8 cellular contexts compared by ENCODE assay signal in the genomic region with DNA sequence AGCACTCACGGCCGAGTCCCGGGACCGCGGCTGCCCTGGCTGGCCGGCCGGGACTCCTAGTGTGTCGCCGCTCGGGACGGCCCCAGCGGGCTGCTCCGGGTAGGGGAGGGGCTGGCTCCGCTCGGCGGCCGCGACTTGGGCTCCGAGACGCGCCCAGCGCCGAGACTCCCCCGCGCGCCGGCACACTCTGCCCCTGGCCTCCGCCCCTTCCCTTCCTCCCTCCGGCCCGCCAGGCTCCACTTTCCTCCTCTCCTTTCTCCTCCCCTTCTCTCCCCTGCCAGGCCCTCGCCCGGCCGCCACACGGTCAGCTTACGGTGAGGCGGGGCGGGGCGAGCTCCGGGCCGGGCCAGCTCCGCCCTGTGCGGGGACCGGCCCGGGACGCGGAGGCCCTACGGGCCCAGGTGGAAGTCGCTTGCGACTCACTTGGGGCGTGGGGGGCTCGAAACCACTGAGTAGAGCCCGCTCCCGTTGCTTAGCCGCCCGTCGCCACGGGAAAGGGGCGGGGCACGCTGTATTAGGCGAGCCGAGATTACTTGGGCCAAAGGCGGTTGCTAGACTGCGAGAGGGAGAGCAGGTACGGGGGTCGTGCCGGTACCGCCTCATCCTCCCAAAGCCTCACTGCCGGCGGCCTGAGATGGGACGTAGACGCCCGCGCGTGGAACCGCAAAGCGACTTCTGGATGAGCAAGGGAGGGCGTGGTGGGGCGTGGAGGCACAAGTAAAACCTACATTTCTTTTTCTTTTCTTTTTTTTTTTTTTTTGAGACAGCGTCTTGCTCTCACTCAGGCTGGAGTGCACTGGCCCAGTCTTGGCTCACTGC. TPM values are rescaled to one million over a fixed set of nuclear protein-coding genes. Genes with fewer than 3 reads are reported as not detected.
DNase-seq lines count a peak whose midpoint lies in the region; ATAC-seq and TF ChIP-seq lines count a peak whose summit lies in the region.

Gene ITGB5, minus strand, starts transcription at position 189 of the 819 bp plus-strand sequence. CDS start 365 bp downstream, outside the sequence.

- POLR2A ChIA-PET in naive thymus-derived CD4-positive, alpha-beta T cell (lab: Charles Lee) = no interaction called here

- no peaks in the 10 kb centered on the region for H3K36me3 Mint-ChIP-seq in activated T-helper 2 cell treated with anti-CD3 and anti-CD28 coated beads, Interferon-gamma antibody, Interleukin-2, Interleukin-4, amounts not matched to agents 10 μg/mL and 5 μg/mL and 100 μg/mL, durations not matched to agents 14 hours and 24 hours and 36 hours (ENCODE audit: low read depth)
- no peaks in the 10 kb centered on the region for H3K36me3 Mint-ChIP-seq in naive thymus-derived CD4-positive, alpha-beta T cell

- CTCF ChIA-PET in naive thymus-derived CD4-positive, alpha-beta T cell (lab: Charles Lee) = no interaction called here

- peaks cover 5% of the 10 kb centered on the region for H3K4me1 Mint-ChIP-seq in activated T-helper 2 cell treated with anti-CD3 and anti-CD28 coated beads, Interferon-gamma antibody, Interleukin-2, Interleukin-4, amounts not matched to agents 10 μg/mL and 5 μg/mL and 100 μg/mL, durations not matched to agents 14 hours and 24 hours and 36 hours (ENCODE audit: low read depth)
- peaks cover 0 to 11% (median 7%) of the 10 kb centered on the region in 7 donors for H3K4me1 Mint-ChIP-seq in naive thymus-derived CD4-positive, alpha-beta T cell

- no peaks in the 10 kb centered on the region for H3K9me3 Mint-ChIP-seq in activated T-helper 2 cell treated with anti-CD3 and anti-CD28 coated beads, Interferon-gamma antibody, Interleukin-2, Interleukin-4, amounts not matched to agents 10 μg/mL and 5 μg/mL and 100 μg/mL, durations not matched to agents 14 hours and 24 hours and 36 hours
- peaks cover 0 to 2% (median 0%) of the 10 kb centered on the region in 11 donors for H3K9me3 Mint-ChIP-seq in naive thymus-derived CD4-positive, alpha-beta T cell

- peak within 1 kb of the TSS; percentile 41 for H3K4me3 ChIP-seq in naive thymus-derived CD4-positive, alpha-beta T cell (ENCODE audit: low read length)
- peak within 1 kb of the TSS; percentile 93 to 94 for H3K4me3 ChIP-seq in tibial artery

- H3K27me3 Mint-ChIP-seq in activated T-helper 2 cell treated with anti-CD3 and anti-CD28 coated beads, Interferon-gamma antibody, Interleukin-2, Interleukin-4, amounts not matched to agents 10 μg/mL and 5 μg/mL and 100 μg/mL, durations not matched to agents 14 hours and 24 hours and 36 hours (ENCODE audit: low read depth) = peaks cover 62% of the 10 kb centered on the region
- peaks cover 49 to 65% (median 62%) of the 10 kb centered on the region in 5 donors for H3K27me3 Mint-ChIP-seq in naive thymus-derived CD4-positive, alpha-beta T cell

- no peaks in the 10 kb centered on the region for H3K36me3 ChIP-seq in naive thymus-derived CD4-positive, alpha-beta T cell (ENCODE audit: control insufficient read depth in 2 of 3, insufficient read depth in 3 of 3, low read length in 3 of 3)
- H3K36me3 ChIP-seq in tibial artery = no peaks in the 10 kb centered on the region

- DNase-seq in NCI-H2107 treated with DMSO at 0.1 percent for 48 hours (lab: John Stamatoyannopoulos, UW; ENCODE audit: unreplicated experiment) = peak; percentile 11
- no peak for DNase-seq in NCI-H2107 (lab: John Stamatoyannopoulos, UW)
- peak; percentile 28 for DNase-seq in NCI-H2227 treated with DMSO at 0.1 percent for 48 hours (lab: John Stamatoyannopoulos, UW)
- DNase-seq in activated T-helper 2 cell treated with anti-CD3 and anti-CD28 coated beads, Interferon-gamma antibody, Interleukin-2, Interleukin-4, amounts not matched to agents 10 μg/mL and 5 μg/mL and 100 μg/mL, durations not matched to agents 14 hours and 24 hours and 36 hours (ENCODE audit: low spot score) = no peak
- peak; percentile 43 for DNase-seq in fibroblast of the conjunctiva (ENCODE audit: low read depth)
- DNase-seq in naive thymus-derived CD4-positive, alpha-beta T cell = peak in 6 of 9 donors; percentile 1 to 54 (median 12)
- peak; percentile 88 to 95 for DNase-seq in tibial artery

- intact Hi-C loops in activated T-helper 2 cell treated with anti-CD3 and anti-CD28 coated beads, Interferon-gamma antibody, Interleukin-2, Interleukin-4, amounts not matched to agents 10 μg/mL and 5 μg/mL and 100 μg/mL, durations not matched to agents 14 hours and 24 hours and 36 hours (cut with micrococcal nuclease) = no loop called here
- intact Hi-C loops in naive thymus-derived CD4-positive, alpha-beta T cell (cut with micrococcal nuclease) = loop anchor here in 1 of 2 donors (5.0 kb wide), 1 partner anchor 50 kb away; no protein-coding TSS in a partner anchor
- intact Hi-C loops in tibial artery (cut with DNase I; ENCODE audit: low total_unique reads) = loop anchor here (5.0 to 10.0 kb wide), 2 partner anchors 53 to 110 kb away; no protein-coding TSS in a partner anchor

- TF ChIP-seq CTCF in tibial artery (IDR thresholded peaks at IDR 0.05) = no peak

- H3K27ac ChIP-seq in naive thymus-derived CD4-positive, alpha-beta T cell (ENCODE audit: low read depth, low read length) = no peak within 1 kb of the TSS
- H3K27ac ChIP-seq in tibial artery = peak within 1 kb of the TSS; percentile 98 to 99

- peak; percentile 65 for ATAC-seq in HG02588 (IDR thresholded peaks at IDR 0.05; ENCODE audit: unreplicated experiment)
- peak; percentile 71 for ATAC-seq in naive thymus-derived CD4-positive, alpha-beta T cell

- no peak within 1 kb of the TSS for H3K27ac Mint-ChIP-seq in activated T-helper 2 cell treated with anti-CD3 and anti-CD28 coated beads, Interferon-gamma antibody, Interleukin-2, Interleukin-4, amounts not matched to agents 10 μg/mL and 5 μg/mL and 100 μg/mL, durations not matched to agents 14 hours and 24 hours and 36 hours
- H3K27ac Mint-ChIP-seq in naive thymus-derived CD4-positive, alpha-beta T cell = peak within 1 kb of the TSS in 1 of 9 donors; percentile 17

- H3K9me3 ChIP-seq in naive thymus-derived CD4-positive, alpha-beta T cell (ENCODE audit: control insufficient read depth in 2 of 3, low read length in 3 of 3) = no peaks in the 10 kb centered on the region
- no peaks in the 10 kb centered on the region for H3K9me3 ChIP-seq in tibial artery

- no peaks in the 10 kb centered on the region for H3K4me1 ChIP-seq in naive thymus-derived CD4-positive, alpha-beta T cell (ENCODE audit: control insufficient read depth in 2 of 2, insufficient read depth in 2 of 2, low read length in 2 of 2)
- peaks cover 0 to 40% (median 28%) of the 10 kb centered on the region in 4 donors for H3K4me1 ChIP-seq in tibial artery

- H3K4me3 Mint-ChIP-seq in activated T-helper 2 cell treated with anti-CD3 and anti-CD28 coated beads, Interferon-gamma antibody, Interleukin-2, Interleukin-4, amounts not matched to agents 10 μg/mL and 5 μg/mL and 100 μg/mL, durations not matched to agents 14 hours and 24 hours and 36 hours (ENCODE audit: low read depth) = peak within 1 kb of the TSS; percentile 56
- peak within 1 kb of the TSS; percentile 59 to 79 (median 76) for H3K4me3 Mint-ChIP-seq in naive thymus-derived CD4-positive, alpha-beta T cell

- peaks cover 0 to 5% of the 10 kb centered on the region in 2 donors for H3K27me3 ChIP-seq in naive thymus-derived CD4-positive, alpha-beta T cell (ENCODE audit: control insufficient read depth in 2 of 2, insufficient read depth in 2 of 2, low read length in 2 of 2)
- H3K27me3 ChIP-seq in tibial artery = no peaks in the 10 kb centered on the region

RNA-seq across cellular contexts. Expression of gene ITGB5, which starts in this region (rescaled TPM):
- total RNA-seq in activated T-helper 2 cell treated with anti-CD3 and anti-CD28 coated beads, Interferon-gamma antibody, Interleukin-2, Interleukin-4, amounts not matched to agents 10 μg/mL and 5 μg/mL and 100 μg/mL, durations not matched to agents 14 hours and 24 hours and 36 hours = 3.3 and 4.3 TPM in 2 replicates
- total RNA-seq in naive thymus-derived CD4-positive, alpha-beta T cell = 1 to 10 TPM in 3 of 5 experiments, under 1 TPM in 1, not detected in 1; 0.29 to 3.5 (median 2.5) TPM
- under 1 TPM in 1 of 2 donors, not detected in 1; 0.70 TPM for polyA plus RNA-seq in naive thymus-derived CD4-positive, alpha-beta T cell

Comparison
In these comparisons a context has a peak if more than half of its experiments do, and no peak if none do; other contexts are left out.
1. DNase-seq: peak in NCI-H2107 treated with DMSO at 0.1 percent for 48 hours (single experiment), NCI-H2227 treated with DMSO at 0.1 percent for 48 hours (single experiment), fibroblast of the conjunctiva (single experiment), naive thymus-derived CD4-positive, alpha-beta T cell (6 of 9) and tibial artery (2 of 2); none in NCI-H2107 (single experiment) and activated T-helper 2 cell treated with anti-CD3 and anti-CD28 coated beads, Interferon-gamma antibody, Interleukin-2, Interleukin-4, amounts not matched to agents 10 μg/mL and 5 μg/mL and 100 μg/mL, durations not matched to agents 14 hours and 24 hours and 36 hours (single experiment).